In genomic region chr7:103934508-103934907, GRCh38 we compare ENCODE assay signal across 21 cellular contexts. TPM values are rescaled to one million over a fixed set of nuclear protein-coding genes. Genes with fewer than 3 reads are reported as not detected.
"Had no signal": no experiment of that assay in that cellular context is flagged by ENCODE, and none has a peak within 500 bp of the region (broad histone marks: within the 10 kb centered on the region; RNA-seq: fewer than 3 reads in every experiment).

No MANE protein-coding gene starts in this region.

- H3K27ac Mint-ChIP-seq: activated CD8-positive, alpha-beta T cell treated with anti-CD3 and anti-CD28 coated beads for 36 hours; activated naive CD4-positive, alpha-beta T cell treated with anti-CD3 and anti-CD28 coated beads, Interleukin-2, amount 50 U/mL, for 72 hours; activated T-cell treated with anti-CD3 and anti-CD28 coated beads, Interleukin-2, amount 50 U/mL, for 72 hours; WTC11 had no signal

- DNase-seq: activated CD4-positive, alpha-beta T cell treated with anti-CD3 and anti-CD28 coated beads for 48 hours; activated CD8-positive, alpha-beta memory T cell treated with anti-CD3 and anti-CD28 coated beads, Interleukin-2, amount 50 U/mL, for 4 hours; activated CD8-positive, alpha-beta T cell treated with anti-CD3 and anti-CD28 coated beads for 36 hours; activated gamma-delta T cell; activated T-cell treated with anti-CD3 and anti-CD28 coated beads, Interleukin-2, amount 50 U/mL, for 72 hours; amniotic stem cell; midbrain; psoas muscle; sigmoid colon; spleen; stomach; upper lobe of right lung had no signal

- H3K4me2 ChIP-seq: hepatocyte had no signal

- H3K79me2 ChIP-seq: hepatocyte had no signal

- H3K9me3 ChIP-seq: esophagus muscularis mucosa, psoas muscle, sigmoid colon, spleen, stomach, thoracic aorta, upper lobe of right lung had no signal

- H3K27ac ChIP-seq: coronary artery, esophagus muscularis mucosa, hepatocyte, psoas muscle, sigmoid colon, spleen, stomach, thoracic aorta, upper lobe of right lung had no signal

- H3K36me3 Mint-ChIP-seq: activated naive CD4-positive, alpha-beta T cell treated with anti-CD3 and anti-CD28 coated beads, Interleukin-2, amount 50 U/mL, for 72 hours; WTC11 had no signal

- ATAC-seq: activated CD8-positive, alpha-beta T cell treated with anti-CD3 and anti-CD28 coated beads for 36 hours; activated naive CD4-positive, alpha-beta T cell treated with anti-CD3 and anti-CD28 coated beads, Interleukin-2, amount 50 U/mL, for 72 hours; activated T-cell treated with anti-CD3 and anti-CD28 coated beads, Interleukin-2, amount 50 U/mL, for 72 hours; left lobe of liver; psoas muscle; upper lobe of right lung; WTC11 had no signal

- H3K36me3 ChIP-seq: esophagus muscularis mucosa, sigmoid colon, spleen, stomach, thoracic aorta, upper lobe of right lung had no signal

- H2AFZ ChIP-seq: hepatocyte had no signal

- H3K4me3 ChIP-seq: coronary artery, esophagus muscularis mucosa, hepatocyte, psoas muscle, sigmoid colon, spleen, stomach, thoracic aorta, upper lobe of right lung had no signal

- H3K9me3 Mint-ChIP-seq: activated CD8-positive, alpha-beta T cell treated with anti-CD3 and anti-CD28 coated beads for 36 hours; activated naive CD4-positive, alpha-beta T cell treated with anti-CD3 and anti-CD28 coated beads, Interleukin-2, amount 50 U/mL, for 72 hours; activated T-cell treated with anti-CD3 and anti-CD28 coated beads, Interleukin-2, amount 50 U/mL, for 72 hours; neural crest cell; WTC11 had no signal

- H3K27me3 ChIP-seq: esophagus muscularis mucosa, hepatocyte, sigmoid colon, stomach, upper lobe of right lung had no signal

- H3K4me1 ChIP-seq: esophagus muscularis mucosa, psoas muscle, sigmoid colon, spleen, stomach, upper lobe of right lung had no signal

- H3K4me3 Mint-ChIP-seq: activated CD8-positive, alpha-beta T cell treated with anti-CD3 and anti-CD28 coated beads for 36 hours; activated T-cell treated with anti-CD3 and anti-CD28 coated beads, Interleukin-2, amount 50 U/mL, for 72 hours; neural crest cell; WTC11 had no signal

- FAIRE-seq: keratinocyte had no signal

RNA-seq across cellular contexts. Expression of gene RELN, which starts 55.0 kb away (rescaled TPM):
- total RNA-seq: activated CD8-positive, alpha-beta T cell treated with anti-CD3 and anti-CD28 coated beads for 36 hours; activated naive CD4-positive, alpha-beta T cell treated with anti-CD3 and anti-CD28 coated beads, Interleukin-2, amount 50 U/mL, for 72 hours; activated T-cell treated with anti-CD3 and anti-CD28 coated beads, Interleukin-2, amount 50 U/mL, for 72 hours had no signal
- polyA plus RNA-seq: keratinocyte had no signal
